In genomic region chr9:103798620-103799019, GRCh38 we compare ENCODE assay signal across 8 cellular contexts.
A peak's percentile ranks its signal among the peaks of the same experiment; 100 is the strongest.
DNase-seq lines count a peak whose midpoint lies in the region; ATAC-seq and TF ChIP-seq lines count a peak whose summit lies in the region.

No MANE protein-coding gene starts in this region.

- TF ChIP-seq EP300 in transverse colon (IDR thresholded peaks at IDR 0.05; ENCODE audit: low read depth) (no peak), gastroesophageal sphincter (IDR thresholded peaks at IDR 0.05) (no peak)

- H3K9me3 ChIP-seq in left lung (no peaks in the 10 kb centered on the region), transverse colon (no peaks in the 10 kb centered on the region), gastroesophageal sphincter (no peaks in the 10 kb centered on the region)

- TF ChIP-seq POLR2A in transverse colon (IDR thresholded peaks at IDR 0.05) = no peak
- TF ChIP-seq POLR2A in gastroesophageal sphincter (IDR thresholded peaks at IDR 0.05) = no peak

- no peaks in the 10 kb centered on the region for H3K27me3 ChIP-seq in left lung
- H3K27me3 ChIP-seq in transverse colon = no peaks in the 10 kb centered on the region
- no peaks in the 10 kb centered on the region for H3K27me3 ChIP-seq in gastroesophageal sphincter

- H3K4me3 ChIP-seq in left lung (no peak overlapping the region), transverse colon (no peak overlapping the region), gastroesophageal sphincter (no peak overlapping the region)

- no peak for TF ChIP-seq CTCF in left lung (IDR thresholded peaks at IDR 0.05)
- no peak for TF ChIP-seq CTCF in transverse colon (IDR thresholded peaks at IDR 0.05)
- TF ChIP-seq CTCF in gastroesophageal sphincter (IDR thresholded peaks at IDR 0.05) = no peak

- DNase-seq in ACHN (peak; percentile 79), OCI-M1 (lab: John Stamatoyannopoulos, UW) (peak; percentile 89), left lung (no peak), transverse colon (no peak), NCI-H526 treated with DMSO at 0.1 percent for 48 hours (lab: John Stamatoyannopoulos, UW) (no peak)

- ATAC-seq in GM18909 (IDR thresholded peaks at IDR 0.05; ENCODE audit: poor library complexity, unreplicated experiment) = peak; percentile 100
- ATAC-seq in HG03064 (IDR thresholded peaks at IDR 0.05; ENCODE audit: low read depth, unreplicated experiment) = peak; percentile 100
- ATAC-seq in left lung = peak; percentile 79
- no peak for ATAC-seq in gastroesophageal sphincter

- 23% methylated on average over 1 of the region's 1 CpG; no CpG with 5 or more reads in 1 of the 2 donors for WGBS in transverse colon (ENCODE audit: low coverage in 1 of 2), 2 donors
- 22 to 59% methylated on average over 1 of the region's 1 CpG for WGBS in gastroesophageal sphincter (ENCODE audit: low coverage in 1 of 2), 2 donors

- in situ Hi-C loops in ACHN (cut with HindIII; ENCODE audit: low pct_ligation_motif_present, low pct_unique_long_range_greater_than_20kb, low sequenced_read_pairs) = no loop called here
- in situ Hi-C loops in transverse colon (cut with MboI; ENCODE audit: low pct_ligation_motif_present in 1 of 4, low pct_unique_long_range_greater_than_20kb in 1 of 4, low sequenced_read_pairs in 3 of 4) = loop anchor here in 1 of 4 donors (25.0 kb wide), 1 partner anchor 89 kb away; no protein-coding TSS in a partner anchor

- no peaks in the 10 kb centered on the region for H3K4me1 ChIP-seq in left lung
- no peaks in the 10 kb centered on the region for H3K4me1 ChIP-seq in transverse colon
- H3K4me1 ChIP-seq in gastroesophageal sphincter = no peaks in the 10 kb centered on the region

- H3K36me3 ChIP-seq in left lung (no peaks in the 10 kb centered on the region), transverse colon (no peaks in the 10 kb centered on the region), gastroesophageal sphincter (no peaks in the 10 kb centered on the region)

- H3K27ac ChIP-seq in left lung = no peak overlapping the region
- H3K27ac ChIP-seq in transverse colon = no peak overlapping the region
- no peak overlapping the region for H3K27ac ChIP-seq in gastroesophageal sphincter

- intact Hi-C loops in left lung (cut with DNase I) (no loop called here), transverse colon (cut with DNase I; ENCODE audit: low total_unique reads) (no loop called here)

Comparison
In these comparisons a context has a peak if more than half of its experiments do, and no peak if none do; other contexts are left out.
1. DNase-seq: peak in ACHN (single experiment) and OCI-M1 (single experiment); none in left lung (0 of 2), transverse colon (single experiment) and NCI-H526 treated with DMSO at 0.1 percent for 48 hours (single experiment).